ENCODE assay signal across 9 cellular contexts in genomic region chr5:1502046-1502736, GRCh38. TPM values are rescaled to one million over a fixed set of nuclear protein-coding genes. Genes with fewer than 3 reads are reported as not detected.
A peak's percentile ranks its signal among the peaks of the same experiment; 100 is the strongest.
DNase-seq lines count a peak whose midpoint lies in the region; ATAC-seq and TF ChIP-seq lines count a peak whose summit lies in the region.
"Had no signal": no experiment of that assay in that cellular context is flagged by ENCODE, and none has a peak within 500 bp of the region (broad histone marks: within the 10 kb centered on the region; RNA-seq: fewer than 3 reads in every experiment).

No MANE protein-coding gene starts in this region.

- H3K27me3 Mint-ChIP-seq in activated naive CD4-positive, alpha-beta T cell treated with anti-CD3 and anti-CD28 coated beads, Interleukin-2, amount 10 ng/mL, durations not matched to agents 7 days and 5 days, result no peaks in the 10 kb centered on the region
- no peaks in the 10 kb centered on the region for H3K27me3 Mint-ChIP-seq in Calu3 (ENCODE audit: unreplicated experiment)

- H3K4me3 Mint-ChIP-seq in activated naive CD4-positive, alpha-beta T cell treated with anti-CD3 and anti-CD28 coated beads, Interleukin-2, amount 10 ng/mL, durations not matched to agents 7 days and 5 days, result no peak overlapping the region
- no peak overlapping the region for H3K4me3 Mint-ChIP-seq in Calu3 (ENCODE audit: low read depth, unreplicated experiment)

- peaks cover 13% of the 10 kb centered on the region for H3K36me3 Mint-ChIP-seq in activated naive CD4-positive, alpha-beta T cell treated with anti-CD3 and anti-CD28 coated beads, Interleukin-2, amount 10 ng/mL, durations not matched to agents 7 days and 5 days
- H3K36me3 Mint-ChIP-seq in Calu3 (ENCODE audit: insufficient read depth, unreplicated experiment), result peaks cover 11% of the 10 kb centered on the region

- no peaks in the 10 kb centered on the region for H3K36me3 ChIP-seq in mucosa of descending colon (ENCODE audit: low read depth)

- CTCF ChIA-PET in activated naive CD4-positive, alpha-beta T cell treated with anti-CD3 and anti-CD28 coated beads, Interleukin-2, amount 10 ng/mL, durations not matched to agents 7 days and 5 days (lab: Charles Lee), result interaction anchor here (1.7 kb wide), 1 partner anchor 22 kb away, joined by 5 read pairs; no protein-coding TSS in a partner anchor
- CTCF ChIA-PET in Calu3 (lab: Charles Lee), result interaction anchor here (0.7 kb wide), 1 partner anchor 11 kb away, joined by 3 read pairs; no protein-coding TSS in a partner anchor

- no peaks in the 10 kb centered on the region for H3K9me3 ChIP-seq in mucosa of descending colon

- no peaks in the 10 kb centered on the region for H3K9me3 Mint-ChIP-seq in activated naive CD4-positive, alpha-beta T cell treated with anti-CD3 and anti-CD28 coated beads, Interleukin-2, amount 10 ng/mL, durations not matched to agents 7 days and 5 days
- no peaks in the 10 kb centered on the region for H3K9me3 Mint-ChIP-seq in Calu3 (ENCODE audit: low read depth, unreplicated experiment)

- ATAC-seq in HG02798 (IDR thresholded peaks at IDR 0.05; ENCODE audit: poor library complexity, unreplicated experiment) (peak; percentile 9), mucosa of descending colon (peak; percentile 72)

- H3K4me3 ChIP-seq in mucosa of descending colon, result no peak overlapping the region

- no TSS peak for BruUV-seq in Calu3 (replicated peaks; lab: Mats Ljungman, UMichigan)

- DNase-seq in Daoy (ENCODE audit: low read depth) (peak; percentile 46), mucosa of descending colon (peak in 2 of 3 donors; percentile 50 to 84), cerebellar cortex (ENCODE audit: low spot score) (no peak), H4 (ENCODE audit: low spot score) (no peak), Calu3 (no peak)
- DNase-seq in activated naive CD4-positive, alpha-beta T cell treated with anti-CD3 and anti-CD28 coated beads, Interleukin-2, amount 10 ng/mL, durations not matched to agents 7 days and 5 days, result peak; percentile 49
- DNase-seq in stimulated activated CD4-positive, alpha-beta T cell treated with anti-CD3 and anti-CD28 coated beads, Interleukin-12 subunit alpha, Interleukin-12 subunit beta, amount 100 ng/mL, for 4 hours, result no peak

- TF ChIP-seq CTCF in mucosa of descending colon (IDR thresholded peaks at IDR 0.05) (no peak), Calu3 (IDR thresholded peaks at IDR 0.05; ENCODE audit: unreplicated experiment) (no peak)

- peak overlapping the region; percentile 20 for H3K27ac Mint-ChIP-seq in activated naive CD4-positive, alpha-beta T cell treated with anti-CD3 and anti-CD28 coated beads, Interleukin-2, amount 10 ng/mL, durations not matched to agents 7 days and 5 days
- H3K27ac Mint-ChIP-seq in Calu3 (ENCODE audit: unreplicated experiment), result no peak overlapping the region

- no peaks in the 10 kb centered on the region for H3K4me1 ChIP-seq in mucosa of descending colon (ENCODE audit: low read depth)

- intact Hi-C loops in mucosa of descending colon (cut with DNase I, micrococcal nuclease) (no loop called here), Calu3 (cut with micrococcal nuclease; ENCODE audit: unreplicated experiment) (no loop called here)

- H3K4me1 Mint-ChIP-seq in activated naive CD4-positive, alpha-beta T cell treated with anti-CD3 and anti-CD28 coated beads, Interleukin-2, amount 10 ng/mL, durations not matched to agents 7 days and 5 days, result peaks cover 18% of the 10 kb centered on the region
- H3K4me1 Mint-ChIP-seq in Calu3 (ENCODE audit: low read depth, unreplicated experiment), result no peaks in the 10 kb centered on the region

RNA-seq across cellular contexts. Expression of gene LPCAT1, which starts 21.6 kb away (rescaled TPM):
- total RNA-seq in Daoy (2014; rRNA removed; shearing (Covaris generic)), result 20.9 and 22.6 TPM in 2 replicates
- total RNA-seq in mucosa of descending colon, result 10 to 100 TPM in 2 of 3 donors, 1 to 10 TPM in 1; 6.7 to 27.2 (median 26.0) TPM
- 23.9 and 31.2 TPM in 2 replicates for total RNA-seq in H4 (2014; rRNA removed; shearing (Covaris generic))
- 42.3 and 43.8 TPM in 2 replicates for total RNA-seq in Calu3 (2022)

RNA-seq across cellular contexts. Expression of gene SLC6A3, which starts 57.0 kb away (rescaled TPM):
- total RNA-seq in Daoy (2014; rRNA removed; shearing (Covaris generic)), result not detected in 2 replicates
- total RNA-seq in mucosa of descending colon (not detected), Calu3 (2022) (not detected in 2 replicates)
- not detected in 2 replicates for total RNA-seq in H4 (2014; rRNA removed; shearing (Covaris generic))
- total RNA-seq: dermis microvascular lymphatic vessel endothelial cell had no signal

Comparison
In these comparisons a context has a peak if more than half of its experiments do, and no peak if none do; other contexts are left out.
1. DNase-seq: peak in Daoy (single experiment), activated naive CD4-positive, alpha-beta T cell treated with anti-CD3 and anti-CD28 coated beads, Interleukin-2, amount 10 ng/mL, durations not matched to agents 7 days and 5 days (single experiment) and mucosa of descending colon (2 of 3); none in cerebellar cortex (single experiment), H4 (single experiment), stimulated activated CD4-positive, alpha-beta T cell treated with anti-CD3 and anti-CD28 coated beads, Interleukin-12 subunit alpha, Interleukin-12 subunit beta, amount 100 ng/mL, for 4 hours (single experiment) and Calu3 (single experiment).